2 cellular contexts compared by ENCODE assay signal in genomic region chr19:34692541-34692940, GRCh38.
TF ChIP-seq lines count a peak whose summit lies in the region.

No MANE protein-coding gene starts in this region.

TF ChIP-seq in HEK293, 187 proteins besides CTCF, POLR2A, EP300 and RAD21 (continues in another document):
- TF ChIP-seq EGR2 (tag by site-specific recombination; IDR thresholded peaks at IDR 0.05; ENCODE audit: low read depth): peak; percentile 60
- TF ChIP-seq ZSCAN18 (tag by site-specific recombination; IDR thresholded peaks at IDR 0.05): no peak
- no peak for TF ChIP-seq ZNF148 (tag by site-specific recombination; IDR thresholded peaks at IDR 0.05; ENCODE audit: borderline replicate concordance)
- 0 out of 2 replicates have a peak, but pooled peaks have one; percentile 36 for TF ChIP-seq ZNF777 (tag by site-specific recombination; IDR thresholded peaks at IDR 0.05; ENCODE audit: borderline replicate concordance)
- no peak for TF ChIP-seq ZNF555 (tag by site-specific recombination; conservative IDR thresholded peaks at IDR 0.05)
- peak; percentile 52 for TF ChIP-seq PRDM10 (tag by site-specific recombination; IDR thresholded peaks at IDR 0.05)
- TF ChIP-seq BCL11A (tag by site-specific recombination; IDR thresholded peaks at IDR 0.05; ENCODE audit: low read depth): no peak
- TF ChIP-seq ZFHX2 (tag by site-specific recombination; conservative IDR thresholded peaks at IDR 0.05): peak; percentile 73
- TF ChIP-seq ZNF571 (tag by site-specific recombination; IDR thresholded peaks at IDR 0.05): no peak
- TF ChIP-seq ZNF19 (tag by site-specific recombination; IDR thresholded peaks at IDR 0.05; ENCODE audit: low read depth): no peak
- no peak for TF ChIP-seq ZNF16 (tag by site-specific recombination; IDR thresholded peaks at IDR 0.05; ENCODE audit: low read depth)
- peak; percentile 25; the same call in 1 of the 2 replicates for TF ChIP-seq ZNF341 (tag by site-specific recombination; IDR thresholded peaks at IDR 0.05; ENCODE audit: low read depth)
- no peak for TF ChIP-seq ZNF140 (tag by site-specific recombination; IDR thresholded peaks at IDR 0.05)
- no peak for TF ChIP-seq SP2 (tag by site-specific recombination; IDR thresholded peaks at IDR 0.05)
- TF ChIP-seq ZNF146 (tag by site-specific recombination; IDR thresholded peaks at IDR 0.05): no peak
- no peak for TF ChIP-seq ZNF324 (tag by site-specific recombination; IDR thresholded peaks at IDR 0.05)
- TF ChIP-seq, protein P1, sequence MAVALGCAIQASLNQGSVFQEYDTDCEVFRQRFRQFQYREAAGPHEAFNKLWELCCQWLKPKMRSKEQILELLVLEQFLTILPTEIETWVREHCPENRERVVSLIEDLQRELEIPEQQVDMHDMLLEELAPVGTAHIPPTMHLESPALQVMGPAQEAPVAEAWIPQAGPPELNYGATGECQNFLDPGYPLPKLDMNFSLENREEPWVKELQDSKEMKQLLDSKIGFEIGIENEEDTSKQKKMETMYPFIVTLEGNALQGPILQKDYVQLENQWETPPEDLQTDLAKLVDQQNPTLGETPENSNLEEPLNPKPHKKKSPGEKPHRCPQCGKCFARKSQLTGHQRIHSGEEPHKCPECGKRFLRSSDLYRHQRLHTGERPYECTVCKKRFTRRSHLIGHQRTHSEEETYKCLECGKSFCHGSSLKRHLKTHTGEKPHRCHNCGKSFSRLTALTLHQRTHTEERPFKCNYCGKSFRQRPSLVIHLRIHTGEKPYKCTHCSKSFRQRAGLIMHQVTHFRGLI (tag by site-specific recombination; IDR thresholded peaks at IDR 0.05): no peak

TF ChIP-seq in endothelial cell of umbilical vein, 7 proteins besides CTCF, POLR2A, EP300 and RAD21:
- TF ChIP-seq FOS (IDR thresholded peaks at IDR 0.05; ENCODE audit: borderline replicate concordance, insufficient read depth, low read length) (peak; percentile 22), GATA2 (IDR thresholded peaks at IDR 0.05; ENCODE audit: insufficient read depth, insufficient read length, low read depth, low read length) (peak; percentile 68), JUN (IDR thresholded peaks at IDR 0.05; ENCODE audit: borderline replicate concordance, insufficient read depth, insufficient read length, low read depth) (no peak)
TF ChIP-seq in endothelial cell of umbilical vein: peak in this region for 2.
